33 cellular contexts compared by ENCODE assay signal in genomic region chr11:71307811-71308645, GRCh38. TPM values are rescaled to one million over a fixed set of nuclear protein-coding genes. Genes with fewer than 3 reads are reported as not detected.
DNase-seq lines count a peak whose midpoint lies in the region; TF ChIP-seq lines count a peak whose summit lies in the region.
"Had no signal": no experiment of that assay in that cellular context is flagged by ENCODE, and none has a peak within 500 bp of the region (broad histone marks: within the 10 kb centered on the region; RNA-seq: fewer than 3 reads in every experiment).

No MANE protein-coding gene starts in this region.

- TF ChIP-seq POLR2A in esophagus muscularis mucosa (IDR thresholded peaks at IDR 0.05; ENCODE audit: low read depth), result no peak
- no peak for TF ChIP-seq POLR2A in sigmoid colon (IDR thresholded peaks at IDR 0.05)

- WGBS in esophagus muscularis mucosa, result 71% methylated on average over 5 of the region's 5 CpGs
- 65 to 75% methylated on average over 5 of the region's 5 CpGs for whole genome bisulfite sequencing in sigmoid colon, 2 donors

- H3K9me3 ChIP-seq in esophagus muscularis mucosa, result no peaks in the 10 kb centered on the region
- H3K9me3 ChIP-seq in sigmoid colon, result no peaks in the 10 kb centered on the region
- H3K9me3 ChIP-seq: MG63, ovary, thoracic aorta had no signal

- no peak for TF ChIP-seq EP300 in esophagus muscularis mucosa (IDR thresholded peaks at IDR 0.05)
- no peak for TF ChIP-seq EP300 in sigmoid colon (IDR thresholded peaks at IDR 0.05)

- peaks cover 0 to 6% (median 1%) of the 10 kb centered on the region in 7 donors for H3K9me3 Mint-ChIP-seq in CD14-positive monocyte
- H3K9me3 Mint-ChIP-seq: activated naive CD8-positive, alpha-beta T cell treated with anti-CD3 and anti-CD28 coated beads, Interleukin-2, amount 50 U/mL, for 24 hours; stimulated activated naive B cell treated with anti-CD40 and anti-IgM and Interleukin-4, amounts not matched to agents 10 μg/mL and 1 μg/mL and 100 μg/mL, for 72 hours had no signal

- H3K27me3 Mint-ChIP-seq in CD14-positive monocyte (ENCODE audit: low read depth in 3 of 3), result peaks cover 4 to 6% (median 5%) of the 10 kb centered on the region in 3 donors

- no peak overlapping the region for H3K27ac ChIP-seq in esophagus muscularis mucosa (replicated peaks in 1 of 4)
- H3K27ac ChIP-seq in sigmoid colon, result no peak overlapping the region
- H3K27ac ChIP-seq: 22Rv1, heart right ventricle, ovary, SK-N-MC, thoracic aorta, WERI-Rb-1 had no signal

- H3K27me3 ChIP-seq in esophagus muscularis mucosa (peaks cover 0 to 29% (median 0%) of the 10 kb centered on the region in 4 donors), sigmoid colon (no peaks in the 10 kb centered on the region)
- H3K27me3 ChIP-seq: MG63, ovary had no signal

- intact Hi-C loops in esophagus muscularis mucosa (cut with DNase I) (no loop called here), sigmoid colon (cut with DNase I) (no loop called here), CD14-positive monocyte (cut with micrococcal nuclease) (no loop called here)

- H3K4me1 ChIP-seq in esophagus muscularis mucosa (no peaks in the 10 kb centered on the region), sigmoid colon (no peaks in the 10 kb centered on the region)
- H3K4me1 ChIP-seq: heart right ventricle had no signal

- no peak for TF ChIP-seq CTCF in esophagus muscularis mucosa (IDR thresholded peaks at IDR 0.05)
- no peak for TF ChIP-seq CTCF in sigmoid colon (IDR thresholded peaks at IDR 0.05)
- no peak for TF ChIP-seq CTCF in CD14-positive monocyte (IDR thresholded peaks at IDR 0.05)

- no peaks in the 10 kb centered on the region for H3K4me1 Mint-ChIP-seq in CD14-positive monocyte
- H3K4me1 Mint-ChIP-seq: activated naive CD8-positive, alpha-beta T cell treated with anti-CD3 and anti-CD28 coated beads, Interleukin-2, amount 50 U/mL, for 24 hours; CD4-positive, CD25-positive, alpha-beta regulatory T cell; GM23338; naive B cell; stimulated activated naive B cell treated with anti-CD40 and anti-IgM and Interleukin-4, amounts not matched to agents 10 μg/mL and 1 μg/mL and 100 μg/mL, for 72 hours had no signal

- H3K36me3 ChIP-seq in esophagus muscularis mucosa (no peaks in the 10 kb centered on the region), sigmoid colon (no peaks in the 10 kb centered on the region)
- H3K36me3 ChIP-seq: heart right ventricle, MG63, ovary, thoracic aorta, WERI-Rb-1 had no signal

- no peak overlapping the region for H3K4me3 Mint-ChIP-seq in CD14-positive monocyte
- H3K4me3 Mint-ChIP-seq: activated naive CD8-positive, alpha-beta T cell treated with anti-CD3 and anti-CD28 coated beads, Interleukin-2, amount 50 U/mL, for 24 hours; CD4-positive, CD25-positive, alpha-beta regulatory T cell; GM23338; naive B cell; stimulated activated naive B cell treated with anti-CD40 and anti-IgM and Interleukin-4, amounts not matched to agents 10 μg/mL and 1 μg/mL and 100 μg/mL, for 72 hours had no signal

- DNase-seq in NCI-H146 (lab: John Stamatoyannopoulos, UW) (peak; percentile 13), NCI-H146 treated with DMSO at 0.1 percent for 48 hours (lab: John Stamatoyannopoulos, UW; ENCODE audit: unreplicated experiment) (no peak), NCI-H526 (lab: John Stamatoyannopoulos, UW) (peak; percentile 55 to 69), esophagus muscularis mucosa (ENCODE audit: extremely low spot score) (peak; percentile 64), sigmoid colon (peak; percentile 29), COR-L47 (lab: John Stamatoyannopoulos, UW) (no peak), HK-2 (ENCODE audit: unreplicated experiment) (no peak), CD14-positive monocyte (ENCODE audit: low spot score) (no peak)
- DNase-seq: activated CD4-positive, alpha-beta T cell treated with anti-CD3 and anti-CD28 coated beads, Interleukin-2, amount 50 U/mL, for 1 hour; activated gamma-delta T cell; activated naive CD8-positive, alpha-beta T cell treated with anti-CD3 and anti-CD28 coated beads, Interleukin-2, amount 50 U/mL, for 24 hours; CD4-positive, CD25-positive, alpha-beta regulatory T cell; effector CD8-positive, alpha-beta T cell; erythroblast; foreskin fibroblast; heart right ventricle; left cardiac atrium; mesendoderm; MG63; naive B cell; NCI-H1417 treated with DMSO at 0.1 percent for 48 hours; NCI-H510A; stimulated activated CD4-positive, alpha-beta T cell treated with anti-CD3 and anti-CD28 coated beads, Interleukin-12 subunit alpha, Interleukin-12 subunit beta, amount 100 ng/mL, for 4 hours; stimulated activated CD4-positive, alpha-beta T cell treated with anti-CD3 and anti-CD28 coated beads, Interleukin-4, amount 100 ng/mL, for 24 hours; stimulated activated naive B cell treated with anti-CD40 and anti-IgM and Interleukin-4, amounts not matched to agents 10 μg/mL and 1 μg/mL and 100 μg/mL, for 72 hours; WERI-Rb-1 had no signal

- H3K36me3 Mint-ChIP-seq in CD14-positive monocyte, result no peaks in the 10 kb centered on the region
- H3K36me3 Mint-ChIP-seq: CD4-positive, CD25-positive, alpha-beta regulatory T cell; stimulated activated naive B cell treated with anti-CD40 and anti-IgM and Interleukin-4, amounts not matched to agents 10 μg/mL and 1 μg/mL and 100 μg/mL, for 72 hours had no signal

- no peak overlapping the region for H3K4me3 ChIP-seq in esophagus muscularis mucosa
- H3K4me3 ChIP-seq in sigmoid colon, result no peak overlapping the region
- H3K4me3 ChIP-seq: GM23338, heart right ventricle, K562, MG63, ovary, SK-N-MC, thoracic aorta had no signal

- H3K27ac Mint-ChIP-seq in CD14-positive monocyte, result no peak overlapping the region
- H3K27ac Mint-ChIP-seq: activated naive CD8-positive, alpha-beta T cell treated with anti-CD3 and anti-CD28 coated beads, Interleukin-2, amount 50 U/mL, for 24 hours; CD4-positive, CD25-positive, alpha-beta regulatory T cell; GM23338; naive B cell; stimulated activated naive B cell treated with anti-CD40 and anti-IgM and Interleukin-4, amounts not matched to agents 10 μg/mL and 1 μg/mL and 100 μg/mL, for 72 hours had no signal

RNA-seq across cellular contexts. Expression of gene SHANK2, which starts 55.7 kb away (rescaled TPM):
- total RNA-seq in esophagus muscularis mucosa, result 10 to 100 TPM; 10.8 to 25.3 (median 15.6) TPM
- total RNA-seq in sigmoid colon, result 10 to 100 TPM in 3 of 4 donors, 1 to 10 TPM in 1; 8.0 to 43.8 (median 16.8) TPM
- polyA plus RNA-seq in sigmoid colon, result 1 to 10 TPM; 3.5 to 4.4 (median 3.6) TPM
- polyA plus RNA-seq in CD14-positive monocyte, result not detected
- total RNA-seq: CD4-positive, CD25-positive, alpha-beta regulatory T cell; T-helper 2 cell treated with Interferon-gamma antibody and Interleukin-4, amounts not matched to agents 100 ng/mL and 5 ng/mL, for 36 hours had no signal
- polyA plus RNA-seq: CD4-positive, CD25-positive, alpha-beta regulatory T cell had no signal

Comparison
In these comparisons a context has a peak if more than half of its experiments do, and no peak if none do; other contexts are left out.
1. DNase-seq: peak in NCI-H146 (single experiment), NCI-H526 (2 of 2), esophagus muscularis mucosa (single experiment) and sigmoid colon (single experiment); none in NCI-H146 treated with DMSO at 0.1 percent for 48 hours (single experiment), COR-L47 (single experiment), HK-2 (single experiment) and CD14-positive monocyte (single experiment).